ENCODE assay signal across 19 cellular contexts in the genomic region with DNA sequence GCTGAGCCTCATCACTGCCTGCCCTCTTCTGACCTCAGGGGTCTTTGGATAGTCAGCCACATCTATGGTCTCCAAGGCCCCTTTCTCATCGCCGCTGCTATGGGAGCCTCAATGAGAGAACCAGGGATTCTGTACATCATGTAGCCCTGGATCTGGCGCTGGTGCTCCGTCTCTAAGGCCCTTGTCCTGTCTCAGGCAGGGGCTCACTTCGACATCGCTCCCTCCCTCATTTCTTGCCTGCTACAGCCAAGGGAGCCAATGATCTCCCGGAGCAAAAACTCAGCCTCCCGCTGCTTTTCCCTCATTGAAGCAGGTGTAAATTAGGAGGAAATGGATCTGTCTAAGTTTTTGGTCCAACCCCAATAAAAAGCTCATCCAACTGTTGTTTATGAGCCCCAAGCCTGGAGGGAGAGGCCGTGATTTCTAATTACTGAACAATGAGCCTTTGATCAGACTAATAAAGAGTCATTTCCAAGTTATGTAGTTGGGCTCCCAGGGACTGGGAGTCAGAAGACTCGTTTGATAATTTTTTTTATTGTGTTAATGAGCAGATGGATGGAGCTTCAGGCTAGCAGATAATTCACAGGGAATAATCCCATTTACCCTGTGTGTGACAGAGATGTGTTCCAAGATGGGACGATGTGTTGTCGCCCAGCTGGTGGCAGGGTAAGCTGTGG. TPM values are rescaled to one million over a fixed set of nuclear protein-coding genes. Genes with fewer than 3 reads are reported as not detected.
DNase-seq lines count a peak whose midpoint lies in the region; TF ChIP-seq lines count a peak whose summit lies in the region.
"Had no signal": no experiment of that assay in that cellular context is flagged by ENCODE, and none has a peak within 500 bp of the region (broad histone marks: within the 10 kb centered on the region; RNA-seq: fewer than 3 reads in every experiment).

No MANE protein-coding gene starts in this region.

- POLR2A ChIA-PET in MCF 10A (lab: Yijun Ruan, JAX), result no interaction called here
- POLR2A ChIA-PET in activated CD4-positive, alpha-beta memory T cell treated with anti-CD3 and anti-CD28 coated beads for 36 hours (lab: Charles Lee), result no interaction called here

- H3K27me3 Mint-ChIP-seq in MCF 10A (ENCODE audit: insufficient read depth, unreplicated experiment), result peaks cover 21% of the 10 kb centered on the region
- H3K27me3 Mint-ChIP-seq in activated CD4-positive, alpha-beta memory T cell treated with anti-CD3 and anti-CD28 coated beads for 36 hours, result peaks cover 5% of the 10 kb centered on the region

- BruUV-seq in mammary epithelial cell (replicated peaks; lab: Mats Ljungman, UMichigan) (no TSS peak), MCF 10A (replicated peaks; lab: Mats Ljungman, UMichigan) (no TSS peak)

- H3K9me3 ChIP-seq in mammary epithelial cell (replicated peaks; ENCODE audit: insufficient read depth, low read length) (no peaks in the 10 kb centered on the region), esophagus muscularis mucosa (no peaks in the 10 kb centered on the region)

- no peak for TF ChIP-seq POLR2A in esophagus muscularis mucosa (IDR thresholded peaks at IDR 0.05; ENCODE audit: low read depth)

- TF ChIP-seq CTCF in mammary epithelial cell (conservative IDR thresholded peaks at IDR 0.05 in 1 of 2, IDR thresholded peaks at IDR 0.05 in 1 of 2; ENCODE audit: extremely low read depth in 1 of 2, insufficient read depth in 1 of 2, low read depth in 1 of 2, low read length in 2 of 2) (no peak), MCF 10A (IDR thresholded peaks at IDR 0.05; ENCODE audit: unreplicated experiment) (no peak), esophagus muscularis mucosa (IDR thresholded peaks at IDR 0.05) (no peak)

- H3K4me1 ChIP-seq in mammary epithelial cell (ENCODE audit: insufficient read depth, low read length), result no peaks in the 10 kb centered on the region
- H3K4me1 ChIP-seq in esophagus muscularis mucosa, result no peaks in the 10 kb centered on the region
- H3K4me1 ChIP-seq: BLaER1 treated with 17β-estradiol and CSF1 and Interleukin-3, amounts not matched to agents 10 nM and 100 nM had no signal

- no peak overlapping the region for H3K4me3 Mint-ChIP-seq in MCF 10A (ENCODE audit: unreplicated experiment)
- no peak overlapping the region for H3K4me3 Mint-ChIP-seq in activated CD4-positive, alpha-beta memory T cell treated with anti-CD3 and anti-CD28 coated beads for 36 hours
- H3K4me3 Mint-ChIP-seq: CD4-positive, CD25-positive, alpha-beta regulatory T cell; H9 had no signal

- no peaks in the 10 kb centered on the region for H4K20me1 ChIP-seq in mammary epithelial cell (ENCODE audit: insufficient read depth, low read length)
- H4K20me1 ChIP-seq: BLaER1 treated with 17β-estradiol and CSF1 and Interleukin-3, amounts not matched to agents 10 nM and 100 nM had no signal

- 46% methylated on average over 10 of the region's 12 CpGs for WGBS in mammary epithelial cell (ENCODE audit: low coverage, missing lambda C conversion rate)
- 87% methylated on average over 11 of the region's 12 CpGs for WGBS in esophagus muscularis mucosa

- no peaks in the 10 kb centered on the region for H3K27me3 ChIP-seq in mammary epithelial cell (ENCODE audit: insufficient read depth, low read length)
- peaks cover 0 to 11% (median 0%) of the 10 kb centered on the region in 4 donors for H3K27me3 ChIP-seq in esophagus muscularis mucosa
- H3K27me3 ChIP-seq: BLaER1 treated with 17β-estradiol and CSF1 and Interleukin-3, amounts not matched to agents 10 nM and 100 nM had no signal

- no peak overlapping the region for H3K27ac Mint-ChIP-seq in MCF 10A (ENCODE audit: low read depth, unreplicated experiment)
- no peak overlapping the region for H3K27ac Mint-ChIP-seq in activated CD4-positive, alpha-beta memory T cell treated with anti-CD3 and anti-CD28 coated beads for 36 hours
- H3K27ac Mint-ChIP-seq: CD4-positive, CD25-positive, alpha-beta regulatory T cell had no signal

- H3K4me1 Mint-ChIP-seq in MCF 10A (ENCODE audit: insufficient read depth, unreplicated experiment), result no peaks in the 10 kb centered on the region
- no peaks in the 10 kb centered on the region for H3K4me1 Mint-ChIP-seq in activated CD4-positive, alpha-beta memory T cell treated with anti-CD3 and anti-CD28 coated beads for 36 hours (ENCODE audit: low read depth)
- H3K4me1 Mint-ChIP-seq: CD4-positive, CD25-positive, alpha-beta regulatory T cell had no signal

- CTCF ChIA-PET in mammary epithelial cell (lab: Charles Lee; ENCODE audit: low non-redundant PET) (no interaction called here), MCF 10A (lab: Yijun Ruan, JAX) (interaction anchor here (0.5 to 0.9 kb wide), 5 partner anchors 10 to 1366 kb away, joined by 3 to 4 read pairs (median 3); no protein-coding TSS in a partner anchor)
- CTCF ChIA-PET in activated CD4-positive, alpha-beta memory T cell treated with anti-CD3 and anti-CD28 coated beads for 36 hours (lab: Charles Lee), result interaction anchor here (1.2 kb wide), 1 partner anchor 19 kb away, joined by 3 read pairs; no protein-coding TSS in a partner anchor

- no peaks in the 10 kb centered on the region for H3K9me3 Mint-ChIP-seq in MCF 10A (ENCODE audit: unreplicated experiment)
- no peaks in the 10 kb centered on the region for H3K9me3 Mint-ChIP-seq in activated CD4-positive, alpha-beta memory T cell treated with anti-CD3 and anti-CD28 coated beads for 36 hours

- H3K36me3 ChIP-seq in mammary epithelial cell (ENCODE audit: insufficient read depth, low read length) (no peaks in the 10 kb centered on the region), esophagus muscularis mucosa (no peaks in the 10 kb centered on the region)
- H3K36me3 ChIP-seq: BLaER1 treated with 17β-estradiol and CSF1 and Interleukin-3, amounts not matched to agents 10 nM and 100 nM had no signal

- intact Hi-C loops in mammary epithelial cell (cut with micrococcal nuclease) (no loop called here), MCF 10A (cut with micrococcal nuclease) (no loop called here), esophagus muscularis mucosa (cut with DNase I) (no loop called here)
- intact Hi-C loops in activated CD4-positive, alpha-beta memory T cell treated with anti-CD3 and anti-CD28 coated beads for 36 hours (cut with micrococcal nuclease), result no loop called here

- H3K4me3 ChIP-seq in mammary epithelial cell (replicated peaks in 1 of 3; ENCODE audit: insufficient read depth in 1 of 3, low read depth in 2 of 3, low read length in 3 of 3) (no peak overlapping the region), esophagus muscularis mucosa (no peak overlapping the region)
- H3K4me3 ChIP-seq: BLaER1 treated with 17β-estradiol and CSF1 and Interleukin-3, amounts not matched to agents 10 nM and 100 nM had no signal

- no peak overlapping the region for H3K9ac ChIP-seq in mammary epithelial cell (ENCODE audit: insufficient read depth, low read length)
- H3K9ac ChIP-seq: BLaER1 treated with 17β-estradiol and CSF1 and Interleukin-3, amounts not matched to agents 10 nM and 100 nM had no signal

- DNase-seq in mammary epithelial cell (peak; percentile 26), MCF 10A (ENCODE audit: unreplicated experiment) (no peak), epidermal melanocyte (ENCODE audit: insufficient read length, low spot score) (peak; percentile 69), pons (ENCODE audit: low spot score) (peak; percentile 53), esophagus muscularis mucosa (ENCODE audit: extremely low spot score) (no peak), iPS-NIHi11 (ENCODE audit: low spot score) (no peak)
- DNase-seq in activated CD4-positive, alpha-beta memory T cell treated with anti-CD3 and anti-CD28 coated beads for 36 hours, result no peak
- no peak for DNase-seq in stimulated activated CD4-positive, alpha-beta T cell treated with anti-CD3 and anti-CD28 coated beads, Interleukin-1b, Interleukin-23, amount 100 ng/mL, for 48 hours
- DNase-seq: AML-193; Calu3; CD4-positive, CD25-positive, alpha-beta regulatory T cell; DMS 273 treated with DMSO at 0.1 percent for 48 hours; DMS79 treated with DMSO at 0.1 percent for 48 hours; EL; GOT3; H9 had no signal

- no peaks in the 10 kb centered on the region for H3K79me2 ChIP-seq in mammary epithelial cell (ENCODE audit: insufficient read depth, low read length)

- no peak overlapping the region for H2AFZ ChIP-seq in mammary epithelial cell (ENCODE audit: low read depth, low read length)

- H3K27ac ChIP-seq in mammary epithelial cell (ENCODE audit: insufficient read depth, low read depth, low read length), result no peak overlapping the region
- no peak overlapping the region for H3K27ac ChIP-seq in esophagus muscularis mucosa (replicated peaks in 1 of 4)
- H3K27ac ChIP-seq: 22Rv1; BLaER1 treated with 17β-estradiol and CSF1 and Interleukin-3, amounts not matched to agents 10 nM and 100 nM had no signal

- in situ Hi-C loops in mammary epithelial cell (cut with MboI; ENCODE audit: low sequenced_read_pairs in 2 of 2), result no loop called here

- dilution Hi-C loops in mammary epithelial cell (cut with HindIII; ENCODE audit: low sequenced_read_pairs), result no loop called here

- TF ChIP-seq EP300 in esophagus muscularis mucosa (IDR thresholded peaks at IDR 0.05), result no peak

- no peaks in the 10 kb centered on the region for H3K36me3 Mint-ChIP-seq in MCF 10A (ENCODE audit: insufficient read depth, unreplicated experiment)
- H3K36me3 Mint-ChIP-seq in activated CD4-positive, alpha-beta memory T cell treated with anti-CD3 and anti-CD28 coated beads for 36 hours, result no peaks in the 10 kb centered on the region
- H3K36me3 Mint-ChIP-seq: CD4-positive, CD25-positive, alpha-beta regulatory T cell had no signal

- H3K4me2 ChIP-seq in mammary epithelial cell (ENCODE audit: insufficient read depth, low read depth, low read length), result no peak overlapping the region
- H3K4me2 ChIP-seq: BLaER1 treated with 17β-estradiol and CSF1 and Interleukin-3, amounts not matched to agents 10 nM and 100 nM had no signal

RNA-seq across cellular contexts. Expression of a gene that starts 30.9 kb away (rescaled TPM):
- total RNA-seq in mammary epithelial cell, result not detected
- not detected for polyA plus RNA-seq in mammary epithelial cell
- not detected for polyA minus RNA-seq in mammary epithelial cell
- not detected in 2 replicates for total RNA-seq in MCF 10A (2022)
- total RNA-seq in activated CD4-positive, alpha-beta memory T cell treated with anti-CD3 and anti-CD28 coated beads for 36 hours, result not detected
- total RNA-seq in esophagus muscularis mucosa, result under 1 TPM in 2 of 4 donors, not detected in 2; 0.13 to 0.33 TPM
- total RNA-seq: Calu3; CD4-positive, CD25-positive, alpha-beta regulatory T cell; HT1080 had no signal
- polyA plus RNA-seq: CD4-positive, CD25-positive, alpha-beta regulatory T cell had no signal

RNA-seq across cellular contexts. Expression of a gene that starts 58.0 kb away (rescaled TPM):
- total RNA-seq in mammary epithelial cell (100 to 1,000 TPM in 1 of 2 donors, 1 to 10 TPM in 1; 8.0 to 109 TPM), MCF 10A (2022) (83.6 and 133 TPM in 2 replicates), esophagus muscularis mucosa (10 to 100 TPM; 12.8 to 19.4 (median 18.6) TPM)
- polyA plus RNA-seq in mammary epithelial cell, result 28.6 TPM
- 37.7 TPM for polyA minus RNA-seq in mammary epithelial cell
- total RNA-seq in activated CD4-positive, alpha-beta memory T cell treated with anti-CD3 and anti-CD28 coated beads for 36 hours, result 10 to 100 TPM; 55.4 to 55.6 TPM

Comparison
In these comparisons a context has a peak if more than half of its experiments do, and no peak if none do; other contexts are left out.
1. DNase-seq: peak in mammary epithelial cell (single experiment), epidermal melanocyte (single experiment) and pons (single experiment); none in MCF 10A (single experiment), activated CD4-positive, alpha-beta memory T cell treated with anti-CD3 and anti-CD28 coated beads for 36 hours (single experiment), esophagus muscularis mucosa (single experiment), iPS-NIHi11 (single experiment) and stimulated activated CD4-positive, alpha-beta T cell treated with anti-CD3 and anti-CD28 coated beads, Interleukin-1b, Interleukin-23, amount 100 ng/mL, for 48 hours (single experiment).